ENCODE assay signal across 12 cellular contexts in the genomic region with DNA sequence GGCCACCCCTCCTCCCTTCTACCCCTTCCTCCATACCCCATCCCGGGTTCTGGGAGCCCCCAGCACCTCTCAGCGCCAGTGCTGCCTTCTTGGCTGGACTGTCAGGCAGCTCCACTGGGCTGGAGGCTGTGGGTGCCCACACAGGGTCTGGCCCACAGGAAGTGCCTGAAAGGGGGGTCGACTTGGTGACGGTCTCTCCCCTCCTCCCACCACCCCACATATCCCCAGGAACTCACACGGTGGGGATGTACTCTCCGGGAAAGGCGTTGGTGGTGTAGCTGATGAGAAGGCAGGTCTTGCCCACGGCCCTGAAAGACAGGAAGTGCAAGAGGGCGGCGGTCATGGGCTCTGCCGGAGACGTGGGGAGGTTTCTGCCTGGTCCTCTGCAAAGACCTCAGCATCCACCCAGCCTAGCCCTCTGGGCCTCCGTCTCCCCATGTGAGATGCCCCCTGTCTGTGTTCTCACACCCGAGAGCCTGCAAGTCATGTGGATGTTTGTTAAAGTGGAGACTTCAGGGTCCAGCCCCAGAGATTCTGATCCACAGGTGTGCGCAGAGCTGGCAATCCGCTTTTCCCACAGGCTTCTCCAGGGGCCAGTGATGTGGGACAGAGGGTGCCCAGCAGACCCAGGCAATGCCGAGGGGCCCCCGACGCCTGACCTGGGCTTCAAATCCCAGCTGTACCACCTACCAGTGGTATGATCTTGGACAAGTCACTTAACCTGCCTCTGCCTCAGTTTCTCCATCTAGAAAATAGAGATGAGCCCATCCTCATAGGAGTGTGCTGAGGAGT. TPM values are rescaled to one million over a fixed set of nuclear protein-coding genes. Genes with fewer than 3 reads are reported as not detected.
DNase-seq lines count a peak whose midpoint lies in the region; ATAC-seq, FAIRE-seq and TF ChIP-seq lines count a peak whose summit lies in the region.
"Had no signal": no experiment of that assay in that cellular context is flagged by ENCODE, and none has a peak within 500 bp of the region (broad histone marks: within the 10 kb centered on the region; RNA-seq: fewer than 3 reads in every experiment).

No MANE protein-coding gene starts in this region.

- H3K36me3 Mint-ChIP-seq in activated CD8-positive, alpha-beta T cell treated with anti-CD3 and anti-CD28 coated beads, Interleukin-2, amount 10 ng/mL, durations not matched to agents 7 days and 5 days (ENCODE audit: low read depth): peaks cover 74% of the 10 kb centered on the region
- H3K36me3 Mint-ChIP-seq: brain had no signal

- H3K4me1 Mint-ChIP-seq in activated CD8-positive, alpha-beta T cell treated with anti-CD3 and anti-CD28 coated beads, Interleukin-2, amount 10 ng/mL, durations not matched to agents 7 days and 5 days (ENCODE audit: low read depth): peaks cover 68% of the 10 kb centered on the region

- FAIRE-seq in kidney (lab: Jason Lieb, UNC): no peak

- no peaks in the 10 kb centered on the region for H3K9me3 ChIP-seq in kidney (ENCODE audit: control insufficient read depth in 1 of 2, low read length in 2 of 2)
- no peaks in the 10 kb centered on the region for H3K9me3 ChIP-seq in upper lobe of right lung
- H3K9me3 ChIP-seq: BE2C, MG63 had no signal

- CTCF ChIA-PET in activated CD8-positive, alpha-beta T cell treated with anti-CD3 and anti-CD28 coated beads, Interleukin-2, amount 10 ng/mL, durations not matched to agents 7 days and 5 days (lab: Charles Lee): interaction anchor here (0.7 to 10.2 kb wide), 20 partner anchors 8 to 416 kb away, joined by 3 to 195 read pairs (median 5); partner anchors contain the start of gene PDXP

- H3K9ac ChIP-seq in kidney (ENCODE audit: low read length in 2 of 2): no peak overlapping the region

- TF ChIP-seq CTCF in kidney (IDR thresholded peaks at IDR 0.05; ENCODE audit: borderline replicate concordance, extremely low read depth, insufficient read depth) (no peak), upper lobe of right lung (IDR thresholded peaks at IDR 0.05) (no peak)

- no peak overlapping the region for H3K4me3 ChIP-seq in kidney (ENCODE audit: low read length in 2 of 2)
- H3K4me3 ChIP-seq in upper lobe of right lung: peak overlapping the region; percentile 59
- H3K4me3 ChIP-seq: MG63 had no signal

- peak; percentile 52 for DNase-seq in stimulated activated CD4-positive, alpha-beta T cell treated with anti-CD3 and anti-CD28 coated beads, Interleukin-12 subunit alpha, Interleukin-12 subunit beta, amount 100 ng/mL, for 4 hours
- DNase-seq in stimulated activated CD4-positive, alpha-beta T cell treated with anti-CD3 and anti-CD28 coated beads, Interleukin-2, amount 100 ng/mL, for 48 hours: no peak
- peak; percentile 84 for DNase-seq in activated CD8-positive, alpha-beta T cell treated with anti-CD3 and anti-CD28 coated beads, Interleukin-2, amount 10 ng/mL, durations not matched to agents 7 days and 5 days
- DNase-seq in kidney (peak; percentile 75), upper lobe of right lung (no peak), SW 1271 (lab: John Stamatoyannopoulos, UW) (no peak)
- DNase-seq: MG63 had no signal

- H3K4me1 ChIP-seq in kidney (ENCODE audit: control insufficient read depth in 1 of 2, insufficient read depth in 1 of 2, low read depth in 1 of 2, low read length in 2 of 2) (no peaks in the 10 kb centered on the region), upper lobe of right lung (peaks cover 6% of the 10 kb centered on the region)
- H3K4me1 ChIP-seq: BE2C had no signal

- no peaks in the 10 kb centered on the region for H3K27me3 Mint-ChIP-seq in activated CD8-positive, alpha-beta T cell treated with anti-CD3 and anti-CD28 coated beads, Interleukin-2, amount 10 ng/mL, durations not matched to agents 7 days and 5 days (ENCODE audit: low read depth)

- POLR2A ChIA-PET in activated CD8-positive, alpha-beta T cell treated with anti-CD3 and anti-CD28 coated beads, Interleukin-2, amount 10 ng/mL, durations not matched to agents 7 days and 5 days (lab: Charles Lee): interaction anchor here (0.6 to 9.5 kb wide), 29 partner anchors 10 to 212 kb away, joined by 3 to 278 read pairs (median 5); partner anchors contain the start of gene CYTH4

- H3K27me3 ChIP-seq in upper lobe of right lung: peaks cover 15% of the 10 kb centered on the region
- H3K27me3 ChIP-seq: BE2C, MG63 had no signal

- H3K4me3 Mint-ChIP-seq in activated CD8-positive, alpha-beta T cell treated with anti-CD3 and anti-CD28 coated beads, Interleukin-2, amount 10 ng/mL, durations not matched to agents 7 days and 5 days: peak overlapping the region; percentile 99
- H3K4me3 Mint-ChIP-seq: brain had no signal

- peak; percentile 10 for ATAC-seq in activated CD8-positive, alpha-beta T cell treated with anti-CD3 and anti-CD28 coated beads, Interleukin-2, amount 10 ng/mL, durations not matched to agents 7 days and 5 days
- ATAC-seq in upper lobe of right lung: peak; percentile 11
- no peak for ATAC-seq in HG03139 (IDR thresholded peaks at IDR 0.05; ENCODE audit: unreplicated experiment)
- no peak for ATAC-seq in HG02610 (IDR thresholded peaks at IDR 0.05; ENCODE audit: unreplicated experiment)

- intact Hi-C loops in kidney (cut with DNase I) (no loop called here), upper lobe of right lung (cut with DNase I) (no loop called here)

- H3K36me3 ChIP-seq in kidney (ENCODE audit: control insufficient read depth in 1 of 2, insufficient read depth in 2 of 2, low read length in 2 of 2): no peaks in the 10 kb centered on the region
- H3K36me3 ChIP-seq in upper lobe of right lung: no peaks in the 10 kb centered on the region
- H3K36me3 ChIP-seq: BE2C, MG63 had no signal

- H3K27ac Mint-ChIP-seq in activated CD8-positive, alpha-beta T cell treated with anti-CD3 and anti-CD28 coated beads, Interleukin-2, amount 10 ng/mL, durations not matched to agents 7 days and 5 days: peak overlapping the region; percentile 99

- no peaks in the 10 kb centered on the region for H3K9me3 Mint-ChIP-seq in activated CD8-positive, alpha-beta T cell treated with anti-CD3 and anti-CD28 coated beads, Interleukin-2, amount 10 ng/mL, durations not matched to agents 7 days and 5 days (ENCODE audit: insufficient read depth)
- H3K9me3 Mint-ChIP-seq: brain had no signal

- H3K27ac ChIP-seq in kidney (ENCODE audit: low read depth in 2 of 2, low read length in 2 of 2): no peak overlapping the region
- H3K27ac ChIP-seq in upper lobe of right lung: peak overlapping the region; percentile 4

RNA-seq across cellular contexts. Expression of gene RAC2, which starts 2.5 kb away (rescaled TPM):
- total RNA-seq in activated CD8-positive, alpha-beta T cell treated with anti-CD3 and anti-CD28 coated beads, Interleukin-2, amount 10 ng/mL, durations not matched to agents 7 days and 5 days: 1,000 to 10,000 TPM; 1,167 to 1,252 TPM
- 38.6 TPM for total RNA-seq in kidney
- polyA plus RNA-seq in kidney (ENCODE audit: insufficient read depth, low read depth, low replicate concordance): 4.5 TPM
- total RNA-seq in upper lobe of right lung: 107 TPM
- total RNA-seq: osteocyte had no signal

RNA-seq across cellular contexts. Expression of gene SSTR3, which starts 29.3 kb away (rescaled TPM):
- 1 to 10 TPM; 3.5 to 3.6 TPM for total RNA-seq in activated CD8-positive, alpha-beta T cell treated with anti-CD3 and anti-CD28 coated beads, Interleukin-2, amount 10 ng/mL, durations not matched to agents 7 days and 5 days
- total RNA-seq in kidney (0.13 TPM), upper lobe of right lung (not detected)
- polyA plus RNA-seq in kidney (ENCODE audit: insufficient read depth, low read depth, low replicate concordance): 0.56 TPM
- total RNA-seq: osteocyte had no signal

RNA-seq across cellular contexts. Expression of gene CYTH4, which starts 40.8 kb away (rescaled TPM):
- total RNA-seq in activated CD8-positive, alpha-beta T cell treated with anti-CD3 and anti-CD28 coated beads, Interleukin-2, amount 10 ng/mL, durations not matched to agents 7 days and 5 days: 100 to 1,000 TPM; 107 to 114 TPM
- total RNA-seq in kidney (30.2 TPM), upper lobe of right lung (37.9 TPM)
- 1.9 TPM for polyA plus RNA-seq in kidney (ENCODE audit: insufficient read depth, low read depth, low replicate concordance)
- total RNA-seq: osteocyte had no signal

RNA-seq across cellular contexts. Expression of gene C1QTNF6, which starts 53.5 kb away (rescaled TPM):
- 1 to 10 TPM; 6.1 to 6.2 TPM for total RNA-seq in activated CD8-positive, alpha-beta T cell treated with anti-CD3 and anti-CD28 coated beads, Interleukin-2, amount 10 ng/mL, durations not matched to agents 7 days and 5 days
- total RNA-seq in kidney (8.0 TPM), upper lobe of right lung (6.1 TPM)
- polyA plus RNA-seq in kidney (ENCODE audit: insufficient read depth, low read depth, low replicate concordance): 3.2 TPM

Comparison
In these comparisons a context has a peak if more than half of its experiments do, and no peak if none do; other contexts are left out.
1. DNase-seq: peak in stimulated activated CD4-positive, alpha-beta T cell treated with anti-CD3 and anti-CD28 coated beads, Interleukin-12 subunit alpha, Interleukin-12 subunit beta, amount 100 ng/mL, for 4 hours (single experiment), activated CD8-positive, alpha-beta T cell treated with anti-CD3 and anti-CD28 coated beads, Interleukin-2, amount 10 ng/mL, durations not matched to agents 7 days and 5 days (single experiment) and kidney (single experiment); none in stimulated activated CD4-positive, alpha-beta T cell treated with anti-CD3 and anti-CD28 coated beads, Interleukin-2, amount 100 ng/mL, for 48 hours (0 of 2), upper lobe of right lung (single experiment) and SW 1271 (0 of 2).
2. ATAC-seq: peak in activated CD8-positive, alpha-beta T cell treated with anti-CD3 and anti-CD28 coated beads, Interleukin-2, amount 10 ng/mL, durations not matched to agents 7 days and 5 days (single experiment) and upper lobe of right lung (single experiment); none in HG03139 (single experiment) and HG02610 (single experiment).
3. RNA of gene RAC2, which starts 2.5 kb away (total RNA-seq): 1,167 to 1,252 TPM in activated CD8-positive, alpha-beta T cell treated with anti-CD3 and anti-CD28 coated beads, Interleukin-2, amount 10 ng/mL, durations not matched to agents 7 days and 5 days; 107 TPM in upper lobe of right lung (single experiment) and 38.6 TPM in kidney (single experiment); every median in the first group is over 10 times any median in the second.